Comparison of ENCODE assay signal across 10 cellular contexts in the genomic region with DNA sequence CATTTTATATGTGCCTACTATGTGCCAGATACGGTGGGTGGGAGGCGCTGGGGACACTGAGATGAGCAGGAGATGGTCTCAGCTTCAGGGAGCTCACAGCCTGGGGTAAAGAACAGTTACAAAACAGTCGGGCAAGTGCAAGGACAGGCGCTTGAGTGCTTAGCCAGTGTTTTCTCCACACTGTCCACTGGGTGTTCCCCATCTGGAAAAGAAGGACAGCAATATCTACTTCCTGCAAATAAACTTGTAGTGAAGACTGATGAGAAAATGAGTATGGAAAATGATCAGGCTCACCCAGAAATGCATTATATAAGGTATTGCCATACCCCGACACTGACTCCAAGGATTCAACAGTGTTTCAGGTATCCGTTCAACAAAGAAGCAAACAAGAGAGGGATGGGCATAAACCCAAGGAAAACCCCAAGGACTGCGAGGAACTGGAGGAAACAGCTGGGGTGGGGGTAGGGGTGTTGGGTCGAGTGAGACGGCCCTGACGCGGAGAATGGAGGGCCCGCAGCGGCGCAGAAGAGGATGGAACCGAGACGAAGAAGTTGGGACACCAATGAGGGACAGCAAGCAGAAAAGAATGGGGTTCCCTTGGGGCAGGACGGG. TPM values are rescaled to one million over a fixed set of nuclear protein-coding genes. Genes with fewer than 3 reads are reported as not detected.
DNase-seq lines count a peak whose midpoint lies in the region; ATAC-seq, FAIRE-seq and TF ChIP-seq lines count a peak whose summit lies in the region.
"Had no signal": no experiment of that assay in that cellular context is flagged by ENCODE, and none has a peak within 500 bp of the region (broad histone marks: within the 10 kb centered on the region; RNA-seq: fewer than 3 reads in every experiment).

No MANE protein-coding gene starts in this region.

- H3K4me1 Mint-ChIP-seq in MCF 10A (ENCODE audit: insufficient read depth, unreplicated experiment) = peaks cover 9% of the 10 kb centered on the region
- peaks cover 44% of the 10 kb centered on the region for H3K4me1 Mint-ChIP-seq in stimulated activated memory B cell treated with anti-CD40 and anti-IgM and Interleukin-4, amounts not matched to agents 10 μg/mL and 1 μg/mL and 100 μg/mL, for 72 hours

- POLR2A ChIA-PET in MCF 10A (lab: Yijun Ruan, JAX) = no interaction called here

- DNase-seq in NCI-H146 (lab: John Stamatoyannopoulos, UW) (peak; percentile 24), NCI-H146 treated with DMSO at 0.1 percent for 48 hours (lab: John Stamatoyannopoulos, UW; ENCODE audit: unreplicated experiment) (no peak), M059J (ENCODE audit: low read depth) (peak; percentile 63), MCF 10A (ENCODE audit: unreplicated experiment) (peak; percentile 26), kidney (no peak), DMS153 treated with DMSO at 0.1 percent for 48 hours (lab: John Stamatoyannopoulos, UW; ENCODE audit: unreplicated experiment) (no peak)

- H3K4me3 ChIP-seq in kidney (ENCODE audit: low read length in 2 of 2) = peak overlapping the region; percentile 50 to 74

- no peak overlapping the region for H3K27ac Mint-ChIP-seq in MCF 10A (ENCODE audit: low read depth, unreplicated experiment)
- peak overlapping the region; percentile 86 for H3K27ac Mint-ChIP-seq in stimulated activated memory B cell treated with anti-CD40 and anti-IgM and Interleukin-4, amounts not matched to agents 10 μg/mL and 1 μg/mL and 100 μg/mL, for 72 hours

- no peaks in the 10 kb centered on the region for H3K9me3 ChIP-seq in kidney (ENCODE audit: control insufficient read depth in 1 of 2, low read length in 2 of 2)

- no peaks in the 10 kb centered on the region for H3K36me3 Mint-ChIP-seq in MCF 10A (ENCODE audit: insufficient read depth, unreplicated experiment)
- peaks cover 6% of the 10 kb centered on the region for H3K36me3 Mint-ChIP-seq in stimulated activated memory B cell treated with anti-CD40 and anti-IgM and Interleukin-4, amounts not matched to agents 10 μg/mL and 1 μg/mL and 100 μg/mL, for 72 hours

- H3K9me3 Mint-ChIP-seq in MCF 10A (ENCODE audit: unreplicated experiment) = peaks cover 7% of the 10 kb centered on the region
- H3K9me3 Mint-ChIP-seq in stimulated activated memory B cell treated with anti-CD40 and anti-IgM and Interleukin-4, amounts not matched to agents 10 μg/mL and 1 μg/mL and 100 μg/mL, for 72 hours = no peaks in the 10 kb centered on the region

- intact Hi-C loops in MCF 10A (cut with micrococcal nuclease) (no loop called here), kidney (cut with DNase I) (no loop called here)

- H3K4me3 Mint-ChIP-seq in MCF 10A (ENCODE audit: unreplicated experiment) = peak overlapping the region; percentile 91
- peak overlapping the region; percentile 95 for H3K4me3 Mint-ChIP-seq in stimulated activated memory B cell treated with anti-CD40 and anti-IgM and Interleukin-4, amounts not matched to agents 10 μg/mL and 1 μg/mL and 100 μg/mL, for 72 hours

- TF ChIP-seq CTCF in MCF 10A (IDR thresholded peaks at IDR 0.05; ENCODE audit: unreplicated experiment) (no peak), kidney (IDR thresholded peaks at IDR 0.05; ENCODE audit: borderline replicate concordance, extremely low read depth, insufficient read depth) (no peak)

- peaks cover 0 to 7% of the 10 kb centered on the region in 2 donors for H3K4me1 ChIP-seq in kidney (ENCODE audit: control insufficient read depth in 1 of 2, insufficient read depth in 1 of 2, low read depth in 1 of 2, low read length in 2 of 2)

- ATAC-seq in stimulated activated memory B cell treated with anti-CD40 and anti-IgM and Interleukin-4, amounts not matched to agents 10 μg/mL and 1 μg/mL and 100 μg/mL, for 72 hours = no peak
- no peak for ATAC-seq in HG03039 (IDR thresholded peaks at IDR 0.05; ENCODE audit: unreplicated experiment)

- H3K9ac ChIP-seq in kidney (ENCODE audit: low read length in 2 of 2) = peak overlapping the region in 1 of 2 donors; percentile 4

- H3K27me3 Mint-ChIP-seq in MCF 10A (ENCODE audit: insufficient read depth, unreplicated experiment) = no peaks in the 10 kb centered on the region
- H3K27me3 Mint-ChIP-seq in stimulated activated memory B cell treated with anti-CD40 and anti-IgM and Interleukin-4, amounts not matched to agents 10 μg/mL and 1 μg/mL and 100 μg/mL, for 72 hours = no peaks in the 10 kb centered on the region

- no peak overlapping the region for H3K27ac ChIP-seq in kidney (ENCODE audit: low read depth in 2 of 2, low read length in 2 of 2)

- no TSS peak for BruUV-seq in MCF 10A (replicated peaks; lab: Mats Ljungman, UMichigan)

- FAIRE-seq in kidney (lab: Jason Lieb, UNC) = no peak
- FAIRE-seq: endometrium, G401.6 had no signal

- H3K36me3 ChIP-seq in kidney (ENCODE audit: control insufficient read depth in 1 of 2, insufficient read depth in 2 of 2, low read length in 2 of 2) = no peaks in the 10 kb centered on the region

- CTCF ChIA-PET in MCF 10A (lab: Yijun Ruan, JAX) = no interaction called here

RNA-seq across cellular contexts. Expression of a gene that starts 0.8 kb away (rescaled TPM):
- total RNA-seq in M059J (2014; rRNA removed; shearing (Covaris generic)) = 32.7 and 38.4 TPM in 2 replicates
- total RNA-seq in MCF 10A (2022) (14.7 and 15.5 TPM in 2 replicates), kidney (21.0 TPM)
- 18.6 TPM for polyA plus RNA-seq in kidney (ENCODE audit: insufficient read depth, low read depth, low replicate concordance)

RNA-seq across cellular contexts. Expression of a gene that starts 35.7 kb away (rescaled TPM):
- total RNA-seq in M059J (2014; rRNA removed; shearing (Covaris generic)) = 0.79 TPM in 1 of 2 replicates, not detected in the other
- total RNA-seq in MCF 10A (2022) = 0.82 TPM in 1 of 2 replicates, not detected in the other
- total RNA-seq in kidney = 0.79 TPM
- 0.97 TPM for polyA plus RNA-seq in kidney (ENCODE audit: insufficient read depth, low read depth, low replicate concordance)

RNA-seq across cellular contexts. Expression of a gene that starts 43.5 kb away (rescaled TPM):
- 0.37 TPM in 1 of 2 replicates, not detected in the other for total RNA-seq in M059J (2014; rRNA removed; shearing (Covaris generic))
- total RNA-seq in MCF 10A (2022) (not detected in 2 replicates), kidney (not detected)
- not detected for polyA plus RNA-seq in kidney (ENCODE audit: insufficient read depth, low read depth, low replicate concordance)

Comparison
In these comparisons a context has a peak if more than half of its experiments do, and no peak if none do; other contexts are left out.
1. DNase-seq: peak in NCI-H146 (single experiment), M059J (single experiment) and MCF 10A (single experiment); none in NCI-H146 treated with DMSO at 0.1 percent for 48 hours (single experiment), kidney (single experiment) and DMS153 treated with DMSO at 0.1 percent for 48 hours (single experiment).